ENCODE assay signal across 8 cellular contexts in the genomic region with DNA sequence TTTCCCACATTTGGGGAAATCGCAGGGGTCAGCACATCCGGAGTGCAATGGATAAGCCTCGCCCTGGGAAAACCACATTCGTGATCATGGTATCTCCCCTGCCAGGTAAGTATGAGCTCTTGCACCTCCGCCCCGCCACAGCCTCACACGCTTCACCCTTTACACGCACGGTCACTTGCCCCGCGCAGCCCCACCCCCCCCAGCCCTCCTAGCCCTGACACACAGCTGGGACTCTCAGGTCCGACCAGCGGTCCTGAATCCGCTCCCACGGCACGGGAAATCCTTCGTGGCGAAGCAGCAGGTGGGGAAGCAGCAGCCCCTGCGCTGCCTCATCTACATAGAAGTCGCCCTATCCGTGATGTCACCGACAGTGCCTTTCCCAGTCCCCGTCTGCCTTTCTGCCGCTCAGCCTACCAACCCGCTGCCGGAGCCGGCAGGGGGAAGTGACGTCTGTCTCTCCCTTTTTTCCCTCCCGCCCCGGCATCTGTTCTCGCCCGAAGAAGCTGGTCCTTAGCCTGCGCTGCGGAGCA.
A peak's percentile ranks its signal among the peaks of the same experiment; 100 is the strongest.
DNase-seq lines count a peak whose midpoint lies in the region; ATAC-seq lines count a peak whose summit lies in the region.
"Not testable (repeated sequence)": the region's sequence is repeated elsewhere in the genome, so short reads cannot be mapped to it uniquely, and the experiment has no call there.

No MANE protein-coding gene starts in this region.

- not testable (repeated sequence) for H3K27me3 ChIP-seq in NT2/D1 (ENCODE audit: insufficient read depth, insufficient read length)

- not testable (repeated sequence) for H3K4me3 ChIP-seq in NT2/D1 (ENCODE audit: insufficient read length, low read depth)

- not testable (repeated sequence) for H3K9me3 ChIP-seq in NT2/D1 (ENCODE audit: insufficient read depth, low read length)

- ATAC-seq in GM19025 (IDR thresholded peaks at IDR 0.05; ENCODE audit: low read depth, unreplicated experiment) (peak; percentile 44), HG03159 (IDR thresholded peaks at IDR 0.05; ENCODE audit: unreplicated experiment) (peak; percentile 65)

- not testable (repeated sequence) for H3K36me3 ChIP-seq in NT2/D1 (ENCODE audit: insufficient read depth, insufficient read length, low read length)

- in situ Hi-C loops in ACHN (cut with HindIII; ENCODE audit: low pct_ligation_motif_present, low pct_unique_long_range_greater_than_20kb, low sequenced_read_pairs), result not testable (repeated sequence)

- DNase-seq in ACHN (peak; percentile 37), NT2/D1 (ENCODE audit: low read depth, low spot score) (peak; percentile 79), dedifferentiated amniotic fluid mesenchymal stem cell (ENCODE audit: extremely low spot score) (peak; percentile 14), kidney tubule cell (ENCODE audit: low spot score) (peak; percentile 77)
- DNase-seq in activated CD8-positive, alpha-beta memory T cell treated with anti-CD3 and anti-CD28 coated beads for 24 hours, result peak; percentile 89
- peak; percentile 59 for DNase-seq in stimulated activated CD4-positive, alpha-beta T cell treated with anti-CD3 and anti-CD28 coated beads, Interleukin-15, amount 100 ng/mL, for 24 hours

- not testable (repeated sequence) for H3K4me1 ChIP-seq in NT2/D1 (ENCODE audit: insufficient read depth, insufficient read length)

- peak overlapping the region; percentile 74 for H3K9ac ChIP-seq in NT2/D1 (ENCODE audit: insufficient read length, low read depth)

Comparison
In these comparisons a context has a peak if more than half of its experiments do, and no peak if none do; other contexts are left out.
1. DNase-seq: peak in every context shown above with its lines; median percentile 89 in activated CD8-positive, alpha-beta memory T cell treated with anti-CD3 and anti-CD28 coated beads for 24 hours; 79 in NT2/D1; 77 in kidney tubule cell; 59 in stimulated activated CD4-positive, alpha-beta T cell treated with anti-CD3 and anti-CD28 coated beads, Interleukin-15, amount 100 ng/mL, for 24 hours; 37 in ACHN; 14 in dedifferentiated amniotic fluid mesenchymal stem cell.